Comparison of ENCODE assay signal across 13 cellular contexts in genomic region chr12:116657921-116658495, GRCh38.
A peak's percentile ranks its signal among the peaks of the same experiment; 100 is the strongest.
DNase-seq lines count a peak whose midpoint lies in the region; ATAC-seq, FAIRE-seq and TF ChIP-seq lines count a peak whose summit lies in the region.
"Had no signal": no experiment of that assay in that cellular context is flagged by ENCODE, and none has a peak within 500 bp of the region (broad histone marks: within the 10 kb centered on the region; RNA-seq: fewer than 3 reads in every experiment).

No MANE protein-coding gene starts in this region.

- H3K27ac ChIP-seq in brain microvascular endothelial cell (no peak overlapping the region), HepG2 (ENCODE audit: extremely low read length, insufficient read depth, low read length) (no peak overlapping the region), skeletal muscle tissue (ENCODE audit: low read depth, low read length) (peak overlapping the region; percentile 73)

- TF ChIP-seq CTCF in Caco-2 (IDR thresholded peaks at IDR 0.05; ENCODE audit: insufficient read depth in 1 of 2, low read depth in 1 of 2, low read length in 1 of 2, severe bottlenecking in 1 of 2, unreplicated experiment in 1 of 2) (no peak), brain microvascular endothelial cell (IDR thresholded peaks at IDR 0.05; ENCODE audit: low read depth, low read length, missing control alignments) (no peak), HepG2 (CRISPR knock-in tag; IDR thresholded peaks at IDR 0.05) (no peak), GM13977 (IDR thresholded peaks at IDR 0.05; ENCODE audit: extremely low read depth, insufficient read depth, missing control alignments) (no peak)

- H3K9me3 Mint-ChIP-seq in Caco-2 (ENCODE audit: unreplicated experiment) = peaks cover 7% of the 10 kb centered on the region

- H4K20me1 ChIP-seq in HepG2 (ENCODE audit: insufficient read depth, low read length) = no peaks in the 10 kb centered on the region

- H3K79me2 ChIP-seq in HepG2 (ENCODE audit: insufficient read depth, low read length) = no peaks in the 10 kb centered on the region

- H3K4me3 ChIP-seq in Caco-2 (ENCODE audit: low read depth, low read length) (no peak overlapping the region), brain microvascular endothelial cell (ENCODE audit: low read depth, low read length) (peak overlapping the region; percentile 32), HepG2 (replicated peaks in 1 of 3; ENCODE audit: insufficient read depth in 1 of 3, low read depth in 2 of 3, low read length in 3 of 3) (peak overlapping the region; percentile 9 to 51 (median 22); a peak in 3 of 6 replicates), skeletal muscle tissue (ENCODE audit: low read length in 3 of 3) (peak overlapping the region; percentile 56 to 63 (median 59))
- H3K4me3 ChIP-seq: GM12878 had no signal

- peaks cover 29% of the 10 kb centered on the region for H3K4me1 ChIP-seq in Caco-2
- peaks cover 36% of the 10 kb centered on the region for H3K4me1 ChIP-seq in HepG2 (ENCODE audit: insufficient read depth, low read length)
- peaks cover 9 to 15% (median 10%) of the 10 kb centered on the region in 3 donors for H3K4me1 ChIP-seq in skeletal muscle tissue (ENCODE audit: control insufficient read depth in 3 of 3, insufficient read depth in 3 of 3, low read length in 3 of 3)

- FAIRE-seq in HepG2 (lab: Jason Lieb, UNC) = no peak
- FAIRE-seq: D721Med, GM12878 had no signal

- CTCF ChIA-PET in Caco-2 (lab: Charles Lee) (interaction anchor here (1.0 kb wide), 1 partner anchor 21 kb away, joined by 3 read pairs; no protein-coding TSS in a partner anchor), HepG2 (lab: Yijun Ruan, JAX; ENCODE audit: low intra/inter-chr PET ratio, low total read pairs) (no interaction called here)

- H3K36me3 Mint-ChIP-seq in Caco-2 (ENCODE audit: insufficient read depth, unreplicated experiment) = peaks cover 25% of the 10 kb centered on the region

- no peaks in the 10 kb centered on the region; the same call in 1 of the 2 replicates for H3K9me3 ChIP-seq in Caco-2
- H3K9me3 ChIP-seq in HepG2 (ENCODE audit: low read length) = no peaks in the 10 kb centered on the region
- no peaks in the 10 kb centered on the region for H3K9me3 ChIP-seq in skeletal muscle tissue (ENCODE audit: control insufficient read depth in 3 of 3, low read length in 3 of 3)

- peak overlapping the region; percentile 80 for H3K27ac Mint-ChIP-seq in Caco-2 (ENCODE audit: unreplicated experiment)
- H3K27ac Mint-ChIP-seq: nephron progenitor cell had no signal

- H3K27me3 Mint-ChIP-seq in Caco-2 (ENCODE audit: insufficient read depth, unreplicated experiment) = no peaks in the 10 kb centered on the region

- peak in 1 of 2 experiments; percentile 33 for DNase-seq in Caco-2
- DNase-seq in brain microvascular endothelial cell = no peak
- no peak for DNase-seq in HepG2 (ENCODE audit: low spot score)
- DNase-seq in GM13977 (ENCODE audit: low spot score) = no peak
- no peak for DNase-seq in activated CD4-positive, alpha-beta T cell treated with anti-CD3 and anti-CD28 coated beads for 48 hours
- DNase-seq: activated T-cell treated with anti-CD3 and anti-CD28 coated beads, Interleukin-2, amount 50 U/mL, for 48 hours; nephron progenitor cell; stimulated activated CD4-positive, alpha-beta T cell treated with anti-CD3 and anti-CD28 coated beads, Interleukin-4, amount 100 ng/mL, for 4 hours had no signal

- H3K36me3 ChIP-seq in Caco-2 (ENCODE audit: control insufficient read depth, insufficient read depth, low read length) = no peaks in the 10 kb centered on the region
- no peaks in the 10 kb centered on the region for H3K36me3 ChIP-seq in brain microvascular endothelial cell (replicated peaks)
- no peaks in the 10 kb centered on the region for H3K36me3 ChIP-seq in HepG2 (replicated peaks in 1 of 2; ENCODE audit: control insufficient read depth in 1 of 2, insufficient read depth in 2 of 2, low read length in 2 of 2)
- H3K36me3 ChIP-seq in skeletal muscle tissue (ENCODE audit: control insufficient read depth in 3 of 3, insufficient read depth in 3 of 3, low read length in 3 of 3) = no peaks in the 10 kb centered on the region

- in situ Hi-C loops in brain microvascular endothelial cell (cut with HindIII; ENCODE audit: low pct_ligation_motif_present, low sequenced_read_pairs) = no loop called here
- in situ Hi-C loops in HepG2 (cut with HindIII; ENCODE audit: extremely low pct_ligation_motif_present, low pct_unique_long_range_greater_than_20kb) = no loop called here
- in situ Hi-C loops in GM13977 (cut with MboI; ENCODE audit: low pct_unique_long_range_greater_than_20kb, low sequenced_read_pairs, unreplicated experiment) = no loop called here

- ATAC-seq in HepG2 (no peak), GM21619 (IDR thresholded peaks at IDR 0.05; ENCODE audit: unreplicated experiment) (no peak), GM21423 (IDR thresholded peaks at IDR 0.05; ENCODE audit: unreplicated experiment) (no peak)
- ATAC-seq: GM12878 had no signal

- POLR2A ChIA-PET in Caco-2 (lab: Charles Lee) (no interaction called here), HepG2 (lab: Yijun Ruan, JAX) (interaction anchor here (2.3 kb wide), 1 partner anchor 21 kb away, joined by 6 read pairs; no protein-coding TSS in a partner anchor)

- BruUV-seq in Caco-2 (replicated peaks; lab: Mats Ljungman, UMichigan) = no TSS peak
- BruUV-seq in HepG2 (replicated peaks; lab: Mats Ljungman, UMichigan) = no TSS peak

- H2AFZ ChIP-seq in HepG2 (ENCODE audit: low read length) = no peak overlapping the region

- TF ChIP-seq EP300 in HepG2 (IDR thresholded peaks at IDR 0.05; ENCODE audit: low read depth in 2 of 2, low read length in 2 of 2) (no peak), HepG2 (CRISPR knock-in tag; IDR thresholded peaks at IDR 0.05; ENCODE audit: borderline replicate concordance) (no peak)

- H3K4me1 Mint-ChIP-seq in Caco-2 (ENCODE audit: low read depth, unreplicated experiment) = peaks cover 27% of the 10 kb centered on the region

- H3K27me3 ChIP-seq in Caco-2 (replicated peaks; ENCODE audit: control insufficient read depth, insufficient read depth, low read length) (no peaks in the 10 kb centered on the region), brain microvascular endothelial cell (replicated peaks) (no peaks in the 10 kb centered on the region), HepG2 (ENCODE audit: control insufficient read depth in 1 of 2, insufficient read depth in 2 of 2, low read length in 2 of 2) (peaks cover 0 to 17% of the 10 kb centered on the region in 2 experiments; a peak in 1 of 5 replicates), skeletal muscle tissue (ENCODE audit: control insufficient read depth in 3 of 3, insufficient read depth in 3 of 3, low read length in 3 of 3) (no peaks in the 10 kb centered on the region)

- WGBS in HepG2 (ENCODE audit: low lambda C conversion rate) = 32% methylated on average over 10 of the region's 11 CpGs

- H3K9ac ChIP-seq in HepG2 (ENCODE audit: insufficient read depth, low read depth, low read length) = no peak overlapping the region
- peak overlapping the region in 2 of 3 donors; percentile 50 to 63 for H3K9ac ChIP-seq in skeletal muscle tissue (ENCODE audit: low read depth in 1 of 3, low read length in 3 of 3)

- TF ChIP-seq RAD21 in HepG2 (CRISPR knock-in tag; IDR thresholded peaks at IDR 0.05) = no peak

- H3K4me3 Mint-ChIP-seq in Caco-2 (ENCODE audit: unreplicated experiment) = peak overlapping the region; percentile 63
- H3K4me3 Mint-ChIP-seq: nephron progenitor cell had no signal

- peak overlapping the region; percentile 75 for H3K4me2 ChIP-seq in HepG2 (ENCODE audit: low read depth, low read length)

- intact Hi-C loops in Caco-2 (cut with micrococcal nuclease; ENCODE audit: unreplicated experiment) (loop anchor here (1.0 kb wide), 1 partner anchor 21 kb away; no protein-coding TSS in a partner anchor), HepG2 (cut with micrococcal nuclease; ENCODE audit: unreplicated experiment) (no loop called here)

- TF ChIP-seq POLR2A in HepG2 (IDR thresholded peaks at IDR 0.05; ENCODE audit: insufficient read depth in 1 of 2, low read depth in 2 of 2, low read length in 2 of 2) = no peak

TF ChIP-seq in HepG2, 621 proteins besides CTCF, POLR2A, EP300 and RAD21:
- peak; percentile 64 for TF ChIP-seq ZNF629 (CRISPR knock-in tag; conservative IDR thresholded peaks at IDR 0.05)
- no peak for TF ChIP-seq HIVEP1 (CRISPR knock-in tag; IDR thresholded peaks at IDR 0.05)
- TF ChIP-seq ZNF713 (CRISPR knock-in tag; IDR thresholded peaks at IDR 0.05) = no peak
- TF ChIP-seq MAFF (IDR thresholded peaks at IDR 0.05; ENCODE audit: low read depth, low read length) = no peak
